In genomic region chr22:49551446-49551845, GRCh38 we compare ENCODE assay signal across 25 cellular contexts.
"Had no signal": no experiment of that assay in that cellular context is flagged by ENCODE, and none has a peak within 500 bp of the region (broad histone marks: within the 10 kb centered on the region; RNA-seq: fewer than 3 reads in every experiment).

No MANE protein-coding gene starts in this region.

- H3K27me3 Mint-ChIP-seq: activated B cell treated with CpG ODN at 0.5 μM for 24 hours; activated CD4-positive, alpha-beta memory T cell treated with anti-CD3 and anti-CD28 coated beads for 36 hours; activated CD4-positive, alpha-beta T cell treated with anti-CD3 and anti-CD28 coated beads, Interleukin-2, amount 10 ng/mL, durations not matched to agents 7 days and 5 days; activated naive CD4-positive, alpha-beta T cell treated with anti-CD3 and anti-CD28 coated beads, Interleukin-2, amount 50 U/mL, for 24 hours; T-helper 17 cell had no signal

- DNase-seq: activated B cell treated with CpG ODN at 0.5 μM for 24 hours; activated CD4-positive, alpha-beta memory T cell treated with anti-CD3 and anti-CD28 coated beads for 36 hours; activated CD4-positive, alpha-beta T cell treated with anti-CD3 and anti-CD28 coated beads for 1 hour; activated CD4-positive, alpha-beta T cell treated with anti-CD3 and anti-CD28 coated beads, Interleukin-2, amount 10 ng/mL, durations not matched to agents 7 days and 5 days; activated CD8-positive, alpha-beta memory T cell treated with anti-CD3 and anti-CD28 coated beads for 24 hours; activated gamma-delta T cell treated with Interleukin-2 at 50 U/mL for 16 hours; activated T-cell treated with anti-CD3 and anti-CD28 coated beads, Interleukin-2, amount 50 U/mL, for 4 hours; amygdala; MG63; NCI-H1092 treated with DMSO at 0.1 percent for 48 hours; NCI-H1417 treated with DMSO at 0.1 percent for 48 hours; NCI-H1694; NCI-H2029; NCI-H2107; NCI-H345; NCI-H510A; NCI-H526 treated with DMSO at 0.1 percent for 48 hours; NCI-H82; SHP77 treated with DMSO at 0.1 percent for 48 hours; T-helper 17 cell; T1000 had no signal

- ATAC-seq: activated T-cell treated with anti-CD3 and anti-CD28 coated beads, Interleukin-2, amount 50 U/mL, for 4 hours; Panc1; T-helper 17 cell had no signal

- H3K27ac Mint-ChIP-seq: activated B cell treated with CpG ODN at 0.5 μM for 24 hours; activated CD4-positive, alpha-beta memory T cell treated with anti-CD3 and anti-CD28 coated beads for 36 hours; activated CD4-positive, alpha-beta T cell treated with anti-CD3 and anti-CD28 coated beads, Interleukin-2, amount 10 ng/mL, durations not matched to agents 7 days and 5 days; T-helper 17 cell had no signal

- H3K36me3 Mint-ChIP-seq: brain had no signal

- H3K4me3 ChIP-seq: MG63 had no signal

- H3K36me3 ChIP-seq: MG63 had no signal

- H3K4me1 Mint-ChIP-seq: activated B cell treated with CpG ODN at 0.5 μM for 24 hours; activated CD4-positive, alpha-beta T cell treated with anti-CD3 and anti-CD28 coated beads, Interleukin-2, amount 10 ng/mL, durations not matched to agents 7 days and 5 days; activated naive CD4-positive, alpha-beta T cell treated with anti-CD3 and anti-CD28 coated beads, Interleukin-2, amount 50 U/mL, for 24 hours had no signal

- H3K27ac ChIP-seq: RWPE1 had no signal

- H3K4me3 Mint-ChIP-seq: activated B cell treated with CpG ODN at 0.5 μM for 24 hours; activated CD4-positive, alpha-beta memory T cell treated with anti-CD3 and anti-CD28 coated beads for 36 hours; activated CD4-positive, alpha-beta T cell treated with anti-CD3 and anti-CD28 coated beads, Interleukin-2, amount 10 ng/mL, durations not matched to agents 7 days and 5 days; activated naive CD4-positive, alpha-beta T cell treated with anti-CD3 and anti-CD28 coated beads, Interleukin-2, amount 50 U/mL, for 24 hours; activated T-cell treated with anti-CD3 and anti-CD28 coated beads, Interleukin-2, amount 50 U/mL, for 4 hours; T-helper 17 cell had no signal

- H3K9me3 ChIP-seq: MG63 had no signal

- H3K9me3 Mint-ChIP-seq: activated CD4-positive, alpha-beta T cell treated with anti-CD3 and anti-CD28 coated beads, Interleukin-2, amount 10 ng/mL, durations not matched to agents 7 days and 5 days; activated T-cell treated with anti-CD3 and anti-CD28 coated beads, Interleukin-2, amount 50 U/mL, for 4 hours had no signal

- H3K27me3 ChIP-seq: MG63 had no signal
